1 cellular context compared by ENCODE assay signal in genomic region chr11:5007561-5007960, GRCh38.
TF ChIP-seq lines count a peak whose summit lies in the region.

No MANE protein-coding gene starts in this region.

TF ChIP-seq in WTC11, 78 proteins besides CTCF, POLR2A, EP300 and RAD21 (continued from another document):
- TF ChIP-seq, protein P1, sequence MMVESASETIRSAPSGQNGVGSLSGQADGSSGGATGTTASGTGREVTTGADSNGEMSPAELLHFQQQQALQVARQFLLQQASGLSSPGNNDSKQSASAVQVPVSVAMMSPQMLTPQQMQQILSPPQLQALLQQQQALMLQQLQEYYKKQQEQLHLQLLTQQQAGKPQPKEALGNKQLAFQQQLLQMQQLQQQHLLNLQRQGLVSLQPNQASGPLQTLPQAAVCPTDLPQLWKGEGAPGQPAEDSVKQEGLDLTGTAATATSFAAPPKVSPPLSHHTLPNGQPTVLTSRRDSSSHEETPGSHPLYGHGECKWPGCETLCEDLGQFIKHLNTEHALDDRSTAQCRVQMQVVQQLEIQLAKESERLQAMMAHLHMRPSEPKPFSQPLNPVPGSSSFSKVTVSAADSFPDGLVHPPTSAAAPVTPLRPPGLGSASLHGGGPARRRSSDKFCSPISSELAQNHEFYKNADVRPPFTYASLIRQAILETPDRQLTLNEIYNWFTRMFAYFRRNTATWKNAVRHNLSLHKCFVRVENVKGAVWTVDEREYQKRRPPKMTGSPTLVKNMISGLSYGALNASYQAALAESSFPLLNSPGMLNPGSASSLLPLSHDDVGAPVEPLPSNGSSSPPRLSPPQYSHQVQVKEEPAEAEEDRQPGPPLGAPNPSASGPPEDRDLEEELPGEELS (CRISPR knock-in tag; IDR thresholded peaks at IDR 0.05): no peak
